ENCODE assay signal across 34 cellular contexts in genomic region chr6:23563329-23563728, GRCh38.
"Had no signal": no experiment of that assay in that cellular context is flagged by ENCODE, and none has a peak within 500 bp of the region (broad histone marks: within the 10 kb centered on the region; RNA-seq: fewer than 3 reads in every experiment).

No MANE protein-coding gene starts in this region.

- DNase-seq: activated B cell treated with CpG ODN at 0.5 μM for 24 hours; activated CD4-positive, alpha-beta memory T cell treated with anti-CD3 and anti-CD28 coated beads for 36 hours; activated CD4-positive, alpha-beta T cell treated with anti-CD3 and anti-CD28 coated beads for 4 hours; activated CD4-positive, alpha-beta T cell treated with anti-CD3 and anti-CD28 coated beads, Interleukin-2, amount 10 ng/mL, durations not matched to agents 24 days and 14 days; activated CD4-positive, alpha-beta T cell treated with anti-CD3 and anti-CD28 coated beads, Interleukin-2, amount 50 U/mL, for 1 hour; activated CD4-positive, alpha-beta T cell treated with anti-CD3 and anti-CD28 coated beads, Interleukin-2, amount 50 U/mL, for 4 hours; activated CD4-positive, CD25-positive, alpha-beta regulatory T cell treated with anti-CD3 and anti-CD28 coated beads, Interleukin-2, amount 50 U/mL, for 72 hours; activated CD8-positive, alpha-beta memory T cell treated with anti-CD3 and anti-CD28 coated beads, Interleukin-2, amount 50 U/mL, for 4 hours; activated CD8-positive, alpha-beta T cell treated with anti-CD3 and anti-CD28 coated beads for 36 hours; activated effector memory CD4-positive, alpha-beta T cell treated with anti-CD3 and anti-CD28 coated beads, Interleukin-2, amount 50 U/mL, for 16 hours; activated gamma-delta T cell treated with Interleukin-2 at 50 U/mL for 16 hours; activated naive CD4-positive, alpha-beta T cell; activated naive CD4-positive, alpha-beta T cell treated with anti-CD3 and anti-CD28 coated beads for 36 hours; activated naive CD4-positive, alpha-beta T cell treated with anti-CD3 and anti-CD28 coated beads, Interleukin-2, amount 50 U/mL, for 16 hours; activated naive CD8-positive, alpha-beta T cell treated with anti-CD3 and anti-CD28 coated beads for 36 hours; activated T-cell treated with anti-CD3 and anti-CD28 coated beads for 4 hours; activated T-cell treated with anti-CD3 and anti-CD28 coated beads, Interleukin-2, amount 50 U/mL, for 1 hour; activated T-cell treated with anti-CD3 and anti-CD28 coated beads, Interleukin-2, amount 50 U/mL, for 4 hours; activated T-cell treated with anti-CD3 and anti-CD28 coated beads, Interleukin-2, amount 50 U/mL, for 72 hours; adrenal gland; amniotic stem cell; aorta; body of pancreas; brain microvascular endothelial cell; central memory CD4-positive, alpha-beta T cell; T-helper 1 cell; T-helper 2 cell; T-helper 9 cell had no signal

- H3K27me3 ChIP-seq: adrenal gland, body of pancreas, brain microvascular endothelial cell, breast epithelium had no signal

- H3K4me3 ChIP-seq: adrenal gland, body of pancreas, breast epithelium had no signal

- FAIRE-seq: astrocyte, TTC549 had no signal

- ATAC-seq: activated CD8-positive, alpha-beta T cell treated with anti-CD3 and anti-CD28 coated beads for 36 hours; activated naive CD4-positive, alpha-beta T cell treated with anti-CD3 and anti-CD28 coated beads, Interleukin-2, amount 50 U/mL, for 72 hours; activated T-cell treated with anti-CD3 and anti-CD28 coated beads, Interleukin-2, amount 50 U/mL, for 4 hours; activated T-cell treated with anti-CD3 and anti-CD28 coated beads, Interleukin-2, amount 50 U/mL, for 72 hours; activated T-helper 17 cell treated with anti-CD3 and anti-CD28 coated beads, Interleukin-2, amount 50 U/mL, for 72 hours; body of pancreas had no signal

- H3K9me3 ChIP-seq: adrenal gland had no signal

- H3K27ac ChIP-seq: adrenal gland, body of pancreas, brain microvascular endothelial cell, breast epithelium, VCaP had no signal

- H3K4me1 ChIP-seq: adrenal gland, body of pancreas, breast epithelium had no signal

- H3K36me3 ChIP-seq: adrenal gland, brain microvascular endothelial cell, breast epithelium had no signal
